In the genomic region with DNA sequence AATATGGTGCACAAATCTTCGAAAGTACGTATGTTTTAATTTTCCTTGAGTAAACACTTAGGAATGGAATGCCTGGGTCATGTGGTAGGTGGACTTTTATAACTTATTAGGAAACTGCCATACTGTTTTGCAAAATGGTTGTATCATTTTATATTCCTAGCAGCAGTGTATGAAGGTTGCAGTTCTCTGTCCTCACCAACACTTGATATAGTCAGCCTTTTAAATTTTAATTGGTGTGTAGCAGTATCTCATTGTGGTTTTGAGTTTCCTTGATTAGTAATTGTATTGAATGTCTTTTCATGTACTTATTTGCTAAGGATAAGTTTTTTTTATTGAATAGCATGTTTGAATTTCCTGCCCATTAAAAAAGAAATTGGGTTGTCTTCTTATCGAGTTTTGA, we compare ENCODE assay signal across 13 cellular contexts. TPM values are rescaled to one million over a fixed set of nuclear protein-coding genes. Genes with fewer than 3 reads are reported as not detected.
DNase-seq lines count a peak whose midpoint lies in the region; ATAC-seq and TF ChIP-seq lines count a peak whose summit lies in the region.
"Had no signal": no experiment of that assay in that cellular context is flagged by ENCODE, and none has a peak within 500 bp of the region (broad histone marks: within the 10 kb centered on the region; RNA-seq: fewer than 3 reads in every experiment).

No MANE protein-coding gene starts in this region.

- no peaks in the 10 kb centered on the region for H3K9me3 Mint-ChIP-seq in Caco-2 (ENCODE audit: unreplicated experiment)
- H3K9me3 Mint-ChIP-seq in activated naive CD8-positive, alpha-beta T cell (ENCODE audit: low read depth): no peaks in the 10 kb centered on the region
- no peaks in the 10 kb centered on the region for H3K9me3 Mint-ChIP-seq in naive thymus-derived CD8-positive, alpha-beta T cell

- no peak for TF ChIP-seq CTCF in Caco-2 (IDR thresholded peaks at IDR 0.05; ENCODE audit: insufficient read depth in 1 of 2, low read depth in 1 of 2, low read length in 1 of 2, severe bottlenecking in 1 of 2, unreplicated experiment in 1 of 2)

- H3K9ac ChIP-seq in Karpas-422 (ENCODE audit: low read length): 0 out of 2 replicates have a peak overlapping the region, but pooled peaks have one; percentile 77

- H3K9me3 ChIP-seq in Caco-2 (no peaks in the 10 kb centered on the region), Karpas-422 (ENCODE audit: low read length) (no peaks in the 10 kb centered on the region), HAP-1 (no peaks in the 10 kb centered on the region)

- peak overlapping the region; percentile 98 for H3K4me2 ChIP-seq in Karpas-422 (ENCODE audit: low read depth, low read length, poor library complexity, severe bottlenecking)

- peak overlapping the region; percentile 80; the same call in 1 of the 2 replicates for H2AFZ ChIP-seq in Karpas-422 (ENCODE audit: low read length)

- H3K27ac ChIP-seq in Karpas-422 (ENCODE audit: low read length): no peak overlapping the region

- peaks cover 36% of the 10 kb centered on the region for H3K36me3 Mint-ChIP-seq in Caco-2 (ENCODE audit: insufficient read depth, unreplicated experiment)
- peaks cover 3% of the 10 kb centered on the region for H3K36me3 Mint-ChIP-seq in activated naive CD8-positive, alpha-beta T cell
- H3K36me3 Mint-ChIP-seq in naive thymus-derived CD8-positive, alpha-beta T cell: peaks cover 0 to 11% (median 0%) of the 10 kb centered on the region in 3 donors

- peak overlapping the region; percentile 67 for H3K27ac Mint-ChIP-seq in Caco-2 (ENCODE audit: unreplicated experiment)
- no peak overlapping the region for H3K27ac Mint-ChIP-seq in activated naive CD8-positive, alpha-beta T cell
- peak overlapping the region in 4 of 10 donors; percentile 66 to 92 (median 83) for H3K27ac Mint-ChIP-seq in naive thymus-derived CD8-positive, alpha-beta T cell

- no peaks in the 10 kb centered on the region for H4K20me1 ChIP-seq in Karpas-422 (ENCODE audit: insufficient read depth, low read depth, low read length)

- H3K4me3 ChIP-seq in Caco-2 (ENCODE audit: low read depth, low read length) (peak overlapping the region; percentile 98), Karpas-422 (ENCODE audit: low read length) (peak overlapping the region; percentile 72), HAP-1 (no peak overlapping the region)

- no peak for ATAC-seq in naive thymus-derived CD8-positive, alpha-beta T cell
- ATAC-seq in GM18907 (IDR thresholded peaks at IDR 0.05; ENCODE audit: unreplicated experiment): no peak

- CTCF ChIA-PET in Caco-2 (lab: Charles Lee): no interaction called here

- H3K4me1 ChIP-seq in Caco-2 (peaks cover 14% of the 10 kb centered on the region), Karpas-422 (ENCODE audit: low read length) (peaks cover 26% of the 10 kb centered on the region), HAP-1 (peaks cover 8% of the 10 kb centered on the region; the same call in 1 of the 2 replicates)

- POLR2A ChIA-PET in Caco-2 (lab: Charles Lee): no interaction called here
- POLR2A ChIA-PET in naive thymus-derived CD8-positive, alpha-beta T cell (lab: Charles Lee): no interaction called here

- BruUV-seq in Caco-2 (replicated peaks; lab: Mats Ljungman, UMichigan): no TSS peak

- no peak for DNase-seq in Caco-2
- DNase-seq in Karpas-422: no peak
- no peak for DNase-seq in naive thymus-derived CD8-positive, alpha-beta T cell
- no peak for DNase-seq in HAP-1 (ENCODE audit: low spot score in 2 of 2)
- DNase-seq in NCI-H2171 treated with DMSO at 0.1 percent for 48 hours (lab: John Stamatoyannopoulos, UW): no peak
- DNase-seq in stimulated activated CD8-positive, alpha-beta memory T cell treated with anti-CD3 and anti-CD28 coated beads, Interleukin-4, amount 100 ng/mL, for 48 hours: no peak
- DNase-seq: activated CD4-positive, alpha-beta T cell treated with anti-CD3 and anti-CD28 coated beads, Interleukin-2, amount 50 U/mL, for 1 hour; mesendoderm; NCI-H524 treated with DMSO at 0.1 percent for 48 hours; SHP77; stimulated activated CD4-positive, alpha-beta T cell treated with anti-CD3 and anti-CD28 coated beads, Interleukin-4, amount 100 ng/mL, for 4 hours had no signal

- peaks cover 15% of the 10 kb centered on the region for H3K79me2 ChIP-seq in Karpas-422 (ENCODE audit: low read length)

- no peaks in the 10 kb centered on the region for H3K27me3 Mint-ChIP-seq in Caco-2 (ENCODE audit: insufficient read depth, unreplicated experiment)
- H3K27me3 Mint-ChIP-seq in activated naive CD8-positive, alpha-beta T cell: no peaks in the 10 kb centered on the region
- H3K27me3 Mint-ChIP-seq in naive thymus-derived CD8-positive, alpha-beta T cell: no peaks in the 10 kb centered on the region

- intact Hi-C loops in Caco-2 (cut with micrococcal nuclease; ENCODE audit: unreplicated experiment): no loop called here

- H3K9me2 ChIP-seq in Karpas-422 (replicated peaks; ENCODE audit: insufficient read depth, low read length): no peaks in the 10 kb centered on the region

- H3K4me3 Mint-ChIP-seq in Caco-2 (ENCODE audit: unreplicated experiment): peak overlapping the region; percentile 83
- H3K4me3 Mint-ChIP-seq in activated naive CD8-positive, alpha-beta T cell: peak overlapping the region; percentile 83
- peak overlapping the region in 9 of 10 donors; percentile 82 to 95 (median 89) for H3K4me3 Mint-ChIP-seq in naive thymus-derived CD8-positive, alpha-beta T cell

- H3K36me3 ChIP-seq in Caco-2 (ENCODE audit: control insufficient read depth, insufficient read depth, low read length) (peaks cover 14% of the 10 kb centered on the region), Karpas-422 (ENCODE audit: insufficient read depth, low read length) (peaks cover 3% of the 10 kb centered on the region; the same call in 1 of the 2 replicates), HAP-1 (replicated peaks) (peaks cover 9% of the 10 kb centered on the region; the same call in 1 of the 2 replicates)

- H3K4me1 Mint-ChIP-seq in Caco-2 (ENCODE audit: low read depth, unreplicated experiment): peaks cover 22% of the 10 kb centered on the region
- H3K4me1 Mint-ChIP-seq in activated naive CD8-positive, alpha-beta T cell (ENCODE audit: low read depth): peaks cover 16% of the 10 kb centered on the region
- peaks cover 6 to 25% (median 15%) of the 10 kb centered on the region in 4 donors for H3K4me1 Mint-ChIP-seq in naive thymus-derived CD8-positive, alpha-beta T cell

- H3K27me3 ChIP-seq in Caco-2 (replicated peaks; ENCODE audit: control insufficient read depth, insufficient read depth, low read length) (no peaks in the 10 kb centered on the region), Karpas-422 (ENCODE audit: low read length) (no peaks in the 10 kb centered on the region), HAP-1 (ENCODE audit: low read depth) (no peaks in the 10 kb centered on the region)

- in situ Hi-C loops in HAP-1 (cut with MboI; ENCODE audit: low sequenced_read_pairs): loop anchor here (10.0 kb wide), 1 partner anchor 334 kb away; no protein-coding TSS in a partner anchor

RNA-seq across cellular contexts. Expression of gene PCBD1, which starts 0.9 kb away (rescaled TPM):
- 249 and 252 TPM in 2 replicates for total RNA-seq in Caco-2 (2022)
- total RNA-seq in Karpas-422 (2014; rRNA removed; shearing (Covaris generic); ENCODE audit: low replicate concordance): 73.7 and 76.4 TPM in 2 replicates
- 1 to 10 TPM; 6.0 to 9.5 TPM for total RNA-seq in naive thymus-derived CD8-positive, alpha-beta T cell
- 10 to 100 TPM in 2 of 3 donors, 1 to 10 TPM in 1; 8.6 to 23.2 (median 14.9) TPM for polyA plus RNA-seq in naive thymus-derived CD8-positive, alpha-beta T cell
